Comparison of ENCODE assay signal across 23 cellular contexts in the genomic region with DNA sequence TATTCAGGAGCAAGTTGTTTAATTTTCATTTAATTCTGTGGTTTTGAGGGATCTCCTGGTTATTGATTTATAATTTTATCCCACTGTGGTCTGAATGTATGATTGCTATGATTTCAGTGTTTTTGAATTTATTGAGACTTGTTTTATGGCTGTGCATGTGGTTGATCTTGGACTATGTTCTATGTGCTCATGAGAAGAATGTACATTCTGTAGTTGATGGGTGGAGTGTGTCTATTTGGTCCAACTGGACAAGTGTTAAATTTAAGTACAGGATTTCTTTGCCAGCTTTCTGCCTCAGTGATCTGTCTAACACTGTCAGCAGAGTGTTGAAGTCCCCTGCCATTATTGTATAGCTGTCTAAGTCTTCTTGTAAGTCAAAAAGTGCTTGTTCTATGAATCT. TPM values are rescaled to one million over a fixed set of nuclear protein-coding genes. Genes with fewer than 3 reads are reported as not detected.
DNase-seq lines count a peak whose midpoint lies in the region; ATAC-seq, FAIRE-seq and TF ChIP-seq lines count a peak whose summit lies in the region.
"Had no signal": no experiment of that assay in that cellular context is flagged by ENCODE, and none has a peak within 500 bp of the region (broad histone marks: within the 10 kb centered on the region; RNA-seq: fewer than 3 reads in every experiment).

No MANE protein-coding gene starts in this region.

- H3K27ac ChIP-seq in small intestine (ENCODE audit: low read depth in 1 of 2, low read length in 1 of 2), result no peak overlapping the region
- H3K27ac ChIP-seq in A673 (ENCODE audit: low read depth, low read length, poor library complexity, severe bottlenecking), result no peak overlapping the region
- H3K27ac ChIP-seq: 22Rv1, A549, BLaER1 had no signal

- H3K27ac Mint-ChIP-seq in activated T-cell treated with anti-CD3 and anti-CD28 coated beads, Interleukin-2, amount 50 U/mL, for 72 hours, result peak overlapping the region; percentile 7
- H3K27ac Mint-ChIP-seq: CD14-positive monocyte; CD4-positive, alpha-beta memory T cell; CD4-positive, CD25-positive, alpha-beta regulatory T cell; CD8-positive, alpha-beta memory T cell had no signal

- H3K36me3 ChIP-seq in small intestine (ENCODE audit: control insufficient read depth in 2 of 2, insufficient read depth in 2 of 2, low read length in 2 of 2) (no peaks in the 10 kb centered on the region), A673 (ENCODE audit: insufficient read depth, low read length, poor library complexity, severe bottlenecking) (no peaks in the 10 kb centered on the region)
- H3K36me3 ChIP-seq: BE2C, BLaER1 had no signal

- no peak for FAIRE-seq in small intestine (lab: Jason Lieb, UNC)
- FAIRE-seq: A549, D721Med, G401.6, GM12891, GM19239 had no signal

- H3K4me1 ChIP-seq in small intestine (ENCODE audit: control insufficient read depth in 2 of 2, insufficient read depth in 1 of 2, low read depth in 1 of 2, low read length in 1 of 2), result no peaks in the 10 kb centered on the region
- H3K4me1 ChIP-seq in A673 (ENCODE audit: insufficient read depth, low read length, poor library complexity, severe bottlenecking), result no peaks in the 10 kb centered on the region
- H3K4me1 ChIP-seq: BE2C, BLaER1 had no signal

- H3K27me3 Mint-ChIP-seq in activated T-cell treated with anti-CD3 and anti-CD28 coated beads, Interleukin-2, amount 50 U/mL, for 72 hours (ENCODE audit: low read depth), result peaks cover 18% of the 10 kb centered on the region

- no peak overlapping the region for H3K4me3 Mint-ChIP-seq in activated T-cell treated with anti-CD3 and anti-CD28 coated beads, Interleukin-2, amount 50 U/mL, for 72 hours
- H3K4me3 Mint-ChIP-seq: CD14-positive monocyte; CD4-positive, alpha-beta memory T cell; CD4-positive, CD25-positive, alpha-beta regulatory T cell; CD8-positive, alpha-beta memory T cell had no signal

- no peak for TF ChIP-seq CTCF in A673 (conservative IDR thresholded peaks at IDR 0.05; ENCODE audit: low read depth, low read length)

- POLR2A ChIA-PET in A673 (lab: Charles Lee; ENCODE audit: low non-redundant PET), result no interaction called here

- no TSS peak for BruUV-seq in A673 (replicated peaks; lab: Mats Ljungman, UMichigan)

- H3K4me3 ChIP-seq in small intestine (ENCODE audit: low read depth in 1 of 2, low read length in 2 of 2) (no peak overlapping the region), A673 (ENCODE audit: low read depth, low read length, poor library complexity, severe bottlenecking) (no peak overlapping the region)
- H3K4me3 ChIP-seq: A549, BLaER1 had no signal

- H3K9me3 ChIP-seq in small intestine (ENCODE audit: control insufficient read depth, low read depth), result no peaks in the 10 kb centered on the region
- H3K9me3 ChIP-seq in A673 (ENCODE audit: low read depth, low read length, poor library complexity, severe bottlenecking), result no peaks in the 10 kb centered on the region
- H3K9me3 ChIP-seq: A549, BE2C, BLaER1 had no signal

- no peak for ATAC-seq in activated T-cell treated with anti-CD3 and anti-CD28 coated beads, Interleukin-2, amount 50 U/mL, for 72 hours (replicated peaks in 1 of 2)
- ATAC-seq in left colon, result peak; percentile 80
- ATAC-seq: A549 had no signal

- H3K27me3 ChIP-seq in small intestine (ENCODE audit: control insufficient read depth in 2 of 2, insufficient read depth in 2 of 2, low read length in 2 of 2), result no peaks in the 10 kb centered on the region
- H3K27me3 ChIP-seq in A673 (replicated peaks; ENCODE audit: insufficient read depth, low read depth, low read length, poor library complexity), result no peaks in the 10 kb centered on the region
- H3K27me3 ChIP-seq: BE2C, BLaER1 had no signal

- no peaks in the 10 kb centered on the region for H3K36me3 Mint-ChIP-seq in activated T-cell treated with anti-CD3 and anti-CD28 coated beads, Interleukin-2, amount 50 U/mL, for 72 hours (ENCODE audit: insufficient read depth in 2 of 2)
- H3K36me3 Mint-ChIP-seq: CD14-positive monocyte; CD4-positive, alpha-beta memory T cell; CD4-positive, CD25-positive, alpha-beta regulatory T cell had no signal

- no peaks in the 10 kb centered on the region for H3K4me1 Mint-ChIP-seq in activated T-cell treated with anti-CD3 and anti-CD28 coated beads, Interleukin-2, amount 50 U/mL, for 72 hours (ENCODE audit: low read depth)
- H3K4me1 Mint-ChIP-seq: CD14-positive monocyte; CD4-positive, alpha-beta memory T cell; CD4-positive, CD25-positive, alpha-beta regulatory T cell; CD8-positive, alpha-beta memory T cell had no signal

- CTCF ChIA-PET in A673 (lab: Charles Lee), result no interaction called here

- peaks cover 0 to 2% of the 10 kb centered on the region in 2 donors for H3K9me3 Mint-ChIP-seq in activated T-cell treated with anti-CD3 and anti-CD28 coated beads, Interleukin-2, amount 50 U/mL, for 72 hours
- H3K9me3 Mint-ChIP-seq: CD8-positive, alpha-beta memory T cell had no signal

- no peak for DNase-seq in activated T-cell treated with anti-CD3 and anti-CD28 coated beads, Interleukin-2, amount 50 U/mL, for 72 hours
- no peak for DNase-seq in activated T-cell treated with anti-CD3 and anti-CD28 coated beads, Interleukin-2, amount 50 U/mL, for 48 hours
- DNase-seq in left colon, result no peak
- DNase-seq in small intestine, result peak; percentile 20
- no peak for DNase-seq in A673 (ENCODE audit: low spot score)
- no peak for DNase-seq in NCI-H510A (lab: John Stamatoyannopoulos, UW)
- DNase-seq: ACHN; BE2C; C1 segment of cervical spinal cord; CD4-positive, alpha-beta memory T cell; CD4-positive, CD25-positive, alpha-beta regulatory T cell; CD8-positive, alpha-beta memory T cell; COR-L47; DMS79 treated with DMSO at 0.1 percent for 48 hours; GF-D8 had no signal

- intact Hi-C loops in left colon (cut with DNase I, micrococcal nuclease), result no loop called here
- intact Hi-C loops in A673 (cut with micrococcal nuclease; ENCODE audit: unreplicated experiment), result no loop called here

RNA-seq across cellular contexts. Expression of gene KIF5B, which starts 34.8 kb away (rescaled TPM):
- total RNA-seq in activated T-cell treated with anti-CD3 and anti-CD28 coated beads, Interleukin-2, amount 50 U/mL, for 72 hours, result 10 to 100 TPM; 68.7 to 74.4 TPM
- 100 to 1,000 TPM; 122 to 123 TPM for total RNA-seq in left colon
- 10 to 100 TPM; 49.4 to 66.4 (median 52.6) TPM for polyA plus RNA-seq in small intestine
- 135 and 148 TPM in 2 replicates for total RNA-seq in A673 (2021)
